In the genomic region with DNA sequence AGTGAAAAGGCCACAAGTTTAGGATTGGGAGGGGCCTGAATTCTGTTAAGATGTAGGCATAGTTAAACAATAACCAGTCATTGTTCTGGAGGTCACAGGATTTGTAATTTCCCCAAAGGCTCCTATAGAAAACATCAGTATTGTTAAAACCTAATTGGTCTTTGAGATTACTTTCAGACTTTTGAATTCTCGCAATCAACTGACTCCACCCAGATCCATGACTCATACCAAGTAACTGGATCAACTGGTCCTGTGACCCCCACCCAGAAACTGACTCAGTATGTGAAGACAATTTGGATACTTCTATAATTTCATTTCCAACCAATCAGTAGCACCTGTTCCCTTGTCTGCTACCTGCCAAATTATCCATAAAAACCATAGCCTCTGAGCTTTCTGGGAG, we compare ENCODE assay signal across 18 cellular contexts.
DNase-seq lines count a peak whose midpoint lies in the region; ATAC-seq and TF ChIP-seq lines count a peak whose summit lies in the region.
"Had no signal": no experiment of that assay in that cellular context is flagged by ENCODE, and none has a peak within 500 bp of the region (broad histone marks: within the 10 kb centered on the region; RNA-seq: fewer than 3 reads in every experiment).

No MANE protein-coding gene starts in this region.

- DNase-seq in NCI-H748 (lab: John Stamatoyannopoulos, UW; ENCODE audit: unreplicated experiment): peak; percentile 0
- no peak for DNase-seq in NCI-H748 treated with DMSO at 0.1 percent for 48 hours (lab: John Stamatoyannopoulos, UW)
- DNase-seq in OCI-M1 (lab: John Stamatoyannopoulos, UW): peak; percentile 21
- peak; percentile 9 for DNase-seq in kidney tubule cell (ENCODE audit: low spot score)
- peak; percentile 24 for DNase-seq in retinal pigment epithelial cell (ENCODE audit: low read depth)
- no peak for DNase-seq in NCI-H2171 treated with DMSO at 0.1 percent for 48 hours (lab: John Stamatoyannopoulos, UW)
- no peak for DNase-seq in putamen (ENCODE audit: low spot score)
- DNase-seq: 8988T, DND-41, NCI-H1048, NCI-H1694, NCI-H446 treated with DMSO at 0.1 percent for 48 hours, NCI-H82, Peyer's patch, Right ventricle myocardium superior, SK-N-SH had no signal

- ATAC-seq in GM18519 (IDR thresholded peaks at IDR 0.05; ENCODE audit: low FRiP score, unreplicated experiment): no peak

- H3K4me3 ChIP-seq in retinal pigment epithelial cell (ENCODE audit: low read length): no peak overlapping the region
- H3K4me3 ChIP-seq: HAP-1, Peyer's patch had no signal

- TF ChIP-seq CTCF in retinal pigment epithelial cell (conservative IDR thresholded peaks at IDR 0.05; ENCODE audit: low read depth, low read length): no peak

Comparison
In these comparisons a context has a peak if more than half of its experiments do, and no peak if none do; other contexts are left out.
1. DNase-seq: peak in NCI-H748 (single experiment), OCI-M1 (single experiment), kidney tubule cell (single experiment) and retinal pigment epithelial cell (single experiment); none in NCI-H748 treated with DMSO at 0.1 percent for 48 hours (single experiment), NCI-H2171 treated with DMSO at 0.1 percent for 48 hours (single experiment) and putamen (single experiment).